ENCODE assay signal across 13 cellular contexts in genomic region chr20:62374431-62375152, GRCh38. TPM values are rescaled to one million over a fixed set of nuclear protein-coding genes. Genes with fewer than 3 reads are reported as not detected.
DNase-seq lines count a peak whose midpoint lies in the region; ATAC-seq and TF ChIP-seq lines count a peak whose summit lies in the region.
"Had no signal": no experiment of that assay in that cellular context is flagged by ENCODE, and none has a peak within 500 bp of the region (broad histone marks: within the 10 kb centered on the region; RNA-seq: fewer than 3 reads in every experiment).

No MANE protein-coding gene starts in this region.

- intact Hi-C loops in Caco-2 (cut with micrococcal nuclease; ENCODE audit: unreplicated experiment) = no loop called here
- intact Hi-C loops in Panc1 (cut with micrococcal nuclease; ENCODE audit: unreplicated experiment) = no loop called here
- intact Hi-C loops in esophagus squamous epithelium (cut with DNase I) = no loop called here
- intact Hi-C loops in adrenal gland (cut with DNase I) = loop anchor here in 1 of 2 donors (10.0 kb wide), 1 partner anchor 360 kb away; no protein-coding TSS in a partner anchor

- H3K4me1 ChIP-seq in Caco-2 (peaks cover 59% of the 10 kb centered on the region), Panc1 (ENCODE audit: control insufficient read depth, insufficient read depth, low read length) (peaks cover 76% of the 10 kb centered on the region), esophagus squamous epithelium (peaks cover 63 to 90% (median 67%) of the 10 kb centered on the region in 3 donors), adrenal gland (replicated peaks in 1 of 2) (peaks cover 17 to 20% of the 10 kb centered on the region in 2 donors)

- BruUV-seq in Caco-2 (replicated peaks; lab: Mats Ljungman, UMichigan) (no TSS peak), Panc1 (replicated peaks; lab: Mats Ljungman, UMichigan) (no TSS peak)

- peaks cover 20% of the 10 kb centered on the region for H3K4me1 Mint-ChIP-seq in Caco-2 (ENCODE audit: low read depth, unreplicated experiment)
- H3K4me1 Mint-ChIP-seq: activated CD4-positive, alpha-beta T cell treated with anti-CD3 and anti-CD28 coated beads for 36 hours; CD8-positive, alpha-beta memory T cell had no signal

- ATAC-seq in Panc1 = peak; percentile 7; the same call in 1 of the 2 replicates
- no peak for ATAC-seq in GM18517 (IDR thresholded peaks at IDR 0.05; ENCODE audit: unreplicated experiment)
- ATAC-seq: activated CD4-positive, alpha-beta T cell treated with anti-CD3 and anti-CD28 coated beads for 36 hours; esophagus mucosa had no signal

- H3K27me3 ChIP-seq in Caco-2 (replicated peaks; ENCODE audit: control insufficient read depth, insufficient read depth, low read length) (no peaks in the 10 kb centered on the region), Panc1 (ENCODE audit: control insufficient read depth, insufficient read depth, low read length) (no peaks in the 10 kb centered on the region), esophagus squamous epithelium (peaks cover 0 to 9% (median 0%) of the 10 kb centered on the region in 4 donors), adrenal gland (no peaks in the 10 kb centered on the region)

- no peaks in the 10 kb centered on the region for H3K27me3 Mint-ChIP-seq in Caco-2 (ENCODE audit: insufficient read depth, unreplicated experiment)

- DNase-seq in Caco-2 (no peak), Panc1 (ENCODE audit: low read depth, low spot score) (no peak), esophagus squamous epithelium (lab: John Stamatoyannopoulos, UW) (no peak), retina (peak; percentile 49), inferior parietal cortex (ENCODE audit: extremely low spot score) (no peak), adrenal gland (no peak)
- DNase-seq in activated naive CD4-positive, alpha-beta T cell treated with anti-CD3 and anti-CD28 coated beads, Interleukin-2, amount 50 U/mL, for 16 hours = no peak
- DNase-seq: activated CD4-positive, alpha-beta T cell treated with anti-CD3 and anti-CD28 coated beads for 36 hours; activated effector memory CD4-positive, alpha-beta T cell treated with anti-CD3 and anti-CD28 coated beads, Interleukin-2, amount 50 U/mL, for 16 hours; CD8-positive, alpha-beta memory T cell had no signal

- H3K27ac ChIP-seq in Panc1 (ENCODE audit: low read length) (peak overlapping the region; percentile 86), esophagus squamous epithelium (peak overlapping the region; percentile 12 to 93 (median 87)), adrenal gland (no peak overlapping the region)

- H3K9me3 Mint-ChIP-seq in Caco-2 (ENCODE audit: unreplicated experiment) = no peaks in the 10 kb centered on the region
- H3K9me3 Mint-ChIP-seq: CD8-positive, alpha-beta memory T cell had no signal

- H3K9me3 ChIP-seq in Caco-2 (no peaks in the 10 kb centered on the region), Panc1 (ENCODE audit: control insufficient read depth, insufficient read depth, low read depth, low read length) (no peaks in the 10 kb centered on the region), esophagus squamous epithelium (no peaks in the 10 kb centered on the region), adrenal gland (replicated peaks in 1 of 3) (no peaks in the 10 kb centered on the region)

- H3K4me3 ChIP-seq in Caco-2 (ENCODE audit: low read depth, low read length) (no peak overlapping the region), Panc1 (ENCODE audit: low read depth in 2 of 2, low read length in 2 of 2) (no peak overlapping the region), esophagus squamous epithelium (no peak overlapping the region), adrenal gland (no peak overlapping the region)

- in situ Hi-C loops in Panc1 (cut with HindIII; ENCODE audit: low pct_unique_long_range_greater_than_20kb, low sequenced_read_pairs) = no loop called here

- POLR2A ChIA-PET in Caco-2 (lab: Charles Lee) (interaction anchor here (0.6 to 2.2 kb wide), 3 partner anchors 9 to 13 kb away, joined by 3 to 9 read pairs (median 8); partner anchors contain the start of gene RPS21), Panc1 (lab: Charles Lee) (interaction anchor here (1.1 kb wide), 1 partner anchor 68 kb away, joined by 7 read pairs; no protein-coding TSS in a partner anchor)

- peak overlapping the region; percentile 43 for H3K27ac Mint-ChIP-seq in Caco-2 (ENCODE audit: unreplicated experiment)
- H3K27ac Mint-ChIP-seq: activated CD4-positive, alpha-beta T cell treated with anti-CD3 and anti-CD28 coated beads for 36 hours had no signal

- H3K36me3 Mint-ChIP-seq in Caco-2 (ENCODE audit: insufficient read depth, unreplicated experiment) = peaks cover 20% of the 10 kb centered on the region
- H3K36me3 Mint-ChIP-seq: CD8-positive, alpha-beta memory T cell had no signal

- TF ChIP-seq POLR2A in esophagus squamous epithelium (IDR thresholded peaks at IDR 0.05) (no peak), adrenal gland (IDR thresholded peaks at IDR 0.05) (no peak)

- CTCF ChIA-PET in Caco-2 (lab: Charles Lee) = interaction anchor here (0.9 to 3.2 kb wide), 6 partner anchors 8 to 72 kb away, joined by 4 to 21 read pairs (median 6); partner anchors contain the start of gene ADRM1
- CTCF ChIA-PET in Panc1 (lab: Charles Lee) = interaction anchor here (1.2 kb wide), 1 partner anchor 10 kb away, joined by 3 read pairs; no protein-coding TSS in a partner anchor

- H3K4me3 Mint-ChIP-seq in Caco-2 (ENCODE audit: unreplicated experiment) = no peak overlapping the region
- H3K4me3 Mint-ChIP-seq: activated CD4-positive, alpha-beta T cell treated with anti-CD3 and anti-CD28 coated beads for 36 hours; CD8-positive, alpha-beta memory T cell had no signal

- TF ChIP-seq CTCF in Caco-2 (IDR thresholded peaks at IDR 0.05; ENCODE audit: insufficient read depth in 1 of 2, low read depth in 1 of 2, low read length in 1 of 2, severe bottlenecking in 1 of 2, unreplicated experiment in 1 of 2) (no peak), Panc1 (IDR thresholded peaks at IDR 0.05) (no peak), esophagus squamous epithelium (IDR thresholded peaks at IDR 0.05) (no peak), adrenal gland (IDR thresholded peaks at IDR 0.05) (no peak)

- no peaks in the 10 kb centered on the region for H3K36me3 ChIP-seq in Caco-2 (ENCODE audit: control insufficient read depth, insufficient read depth, low read length)
- H3K36me3 ChIP-seq in Panc1 (ENCODE audit: control insufficient read depth, insufficient read depth, low read length) = no peaks in the 10 kb centered on the region
- H3K36me3 ChIP-seq in esophagus squamous epithelium = no peaks in the 10 kb centered on the region
- H3K36me3 ChIP-seq in adrenal gland (replicated peaks in 1 of 2) = no peaks in the 10 kb centered on the region

- 83% methylated on average over 4 of the region's 21 CpGs; no CpG with 5 or more reads in 1 of the 2 donors for WGBS in esophagus squamous epithelium, 2 donors
- WGBS in adrenal gland, 4 donors = 57 to 61% (median 58%) methylated on average over 9 to 21 of the region's 21 CpGs

RNA-seq across cellular contexts. Expression of gene LAMA5, which starts 7.5 kb away (rescaled TPM):
- 1,050 and 1,125 TPM in 2 replicates for total RNA-seq in Caco-2 (2022)
- 497 TPM for total RNA-seq in Panc1 (2021; ENCODE audit: unreplicated experiment)
- polyA plus RNA-seq in Panc1 (2012; ENCODE audit: insufficient read length) = 508 TPM
- 100 to 1,000 TPM in 2 of 4 donors, 10 to 100 TPM in 2; 60.4 to 127 (median 98.9) TPM for total RNA-seq in esophagus squamous epithelium
- total RNA-seq in adrenal gland = 100 to 1,000 TPM in 4 of 8 donors, 10 to 100 TPM in 4; 35.3 to 146 (median 100) TPM
- 100 to 1,000 TPM in 2 of 3 donors, 1 to 10 TPM in 1; 2.0 to 537 (median 262) TPM for polyA plus RNA-seq in adrenal gland
- polyA plus RNA-seq: CD8-positive, alpha-beta memory T cell had no signal

RNA-seq across cellular contexts. Expression of gene RPS21, which starts 12.3 kb away (rescaled TPM):
- total RNA-seq in Caco-2 (2022) (4,496 and 4,723 TPM in 2 replicates), Panc1 (2021; ENCODE audit: unreplicated experiment) (1,761 TPM), esophagus squamous epithelium (1,000 to 10,000 TPM in 3 of 4 donors, 100 to 1,000 TPM in 1; 819 to 3,701 (median 3,102) TPM), adrenal gland (1,000 to 10,000 TPM; 1,155 to 4,794 (median 1,602) TPM)
- 4,052 TPM for polyA plus RNA-seq in Panc1 (2012; ENCODE audit: insufficient read length)
- polyA plus RNA-seq in adrenal gland = 1,000 to 10,000 TPM in 2 of 3 donors, 100 to 1,000 TPM in 1; 438 to 3,024 (median 2,274) TPM

RNA-seq across cellular contexts. Expression of gene CABLES2, which starts 32.5 kb away (rescaled TPM):
- total RNA-seq in Caco-2 (2022) (30.7 and 36.4 TPM in 2 replicates), Panc1 (2021; ENCODE audit: unreplicated experiment) (9.8 TPM), esophagus squamous epithelium (1 to 10 TPM; 2.0 to 3.8 (median 2.2) TPM), adrenal gland (1 to 10 TPM; 1.5 to 5.6 (median 3.9) TPM)
- 12.0 TPM for polyA plus RNA-seq in Panc1 (2012; ENCODE audit: insufficient read length)
- 1 to 10 TPM; 2.8 to 4.1 (median 3.4) TPM for polyA plus RNA-seq in adrenal gland

RNA-seq across cellular contexts. Expression of gene RBBP8NL, which starts 52.7 kb away (rescaled TPM):
- total RNA-seq in Caco-2 (2022) (39.2 and 40.5 TPM in 2 replicates), Panc1 (2021; ENCODE audit: unreplicated experiment) (not detected), esophagus squamous epithelium (1 to 10 TPM; 1.1 to 6.2 (median 4.0) TPM), adrenal gland (not detected)
- polyA plus RNA-seq in Panc1 (2012; ENCODE audit: insufficient read length) = not detected
- not detected for polyA plus RNA-seq in adrenal gland
- total RNA-seq: activated CD4-positive, alpha-beta T cell treated with anti-CD3 and anti-CD28 coated beads for 36 hours; CD8-positive, alpha-beta memory T cell; H4 had no signal
- polyA plus RNA-seq: CD8-positive, alpha-beta memory T cell had no signal

Comparison
In these comparisons a context has a peak if more than half of its experiments do, and no peak if none do; other contexts are left out.
1. H3K27ac ChIP-seq: peak in Panc1 (single experiment) and esophagus squamous epithelium (4 of 4); none in adrenal gland (0 of 5).